1 cellular context compared by ENCODE assay signal in the genomic region with DNA sequence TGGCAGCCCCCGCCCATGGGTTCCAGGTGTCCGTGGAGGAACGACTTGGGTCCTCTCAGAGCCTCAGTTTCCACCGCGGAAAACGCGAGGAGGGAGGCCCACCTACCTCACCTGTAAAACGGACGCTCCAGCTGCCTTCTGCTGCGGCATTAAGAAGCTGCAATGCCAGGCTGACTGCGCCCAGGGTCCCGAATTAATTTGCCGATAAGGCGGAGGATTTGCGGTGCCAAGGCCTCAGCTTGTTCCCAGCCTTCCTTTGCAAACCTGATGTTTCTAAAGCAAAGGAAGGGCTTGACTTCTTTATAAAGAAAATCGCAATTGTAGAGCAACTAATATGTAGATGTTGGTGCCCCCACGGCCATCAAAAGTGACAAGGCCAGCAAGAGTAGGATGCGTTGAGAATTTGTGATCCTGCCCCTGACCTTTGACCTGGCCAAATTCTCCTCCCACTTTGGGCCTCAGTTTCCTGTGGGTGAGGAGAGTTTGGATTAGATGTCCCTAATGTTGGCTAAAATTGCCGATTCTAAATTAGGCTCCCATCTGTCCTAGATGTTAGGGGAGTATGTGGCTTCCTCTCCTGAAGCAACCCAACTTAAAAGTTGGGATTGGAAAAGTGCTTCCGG.
TF ChIP-seq lines count a peak whose summit lies in the region.

No MANE protein-coding gene starts in this region.

TF ChIP-seq in HCT116, 20 proteins besides CTCF, POLR2A, EP300 and RAD21 (continued from another document):
- no peak for TF ChIP-seq EGR1 (IDR thresholded peaks at IDR 0.05; ENCODE audit: low read depth)
- no peak for TF ChIP-seq ELF1 (IDR thresholded peaks at IDR 0.05; ENCODE audit: borderline replicate concordance, low read depth)
- TF ChIP-seq POLR2AphosphoS5 (IDR thresholded peaks at IDR 0.05; ENCODE audit: low read depth, low read length) = no peak
- TF ChIP-seq CEBPB (IDR thresholded peaks at IDR 0.05; ENCODE audit: low read depth) = no peak
- no peak for TF ChIP-seq FOSL1 (IDR thresholded peaks at IDR 0.05; ENCODE audit: low read depth)
- no peak for TF ChIP-seq ZNF274 (IDR thresholded peaks at IDR 0.05; ENCODE audit: low read depth, low read length)
- TF ChIP-seq, protein P1, sequence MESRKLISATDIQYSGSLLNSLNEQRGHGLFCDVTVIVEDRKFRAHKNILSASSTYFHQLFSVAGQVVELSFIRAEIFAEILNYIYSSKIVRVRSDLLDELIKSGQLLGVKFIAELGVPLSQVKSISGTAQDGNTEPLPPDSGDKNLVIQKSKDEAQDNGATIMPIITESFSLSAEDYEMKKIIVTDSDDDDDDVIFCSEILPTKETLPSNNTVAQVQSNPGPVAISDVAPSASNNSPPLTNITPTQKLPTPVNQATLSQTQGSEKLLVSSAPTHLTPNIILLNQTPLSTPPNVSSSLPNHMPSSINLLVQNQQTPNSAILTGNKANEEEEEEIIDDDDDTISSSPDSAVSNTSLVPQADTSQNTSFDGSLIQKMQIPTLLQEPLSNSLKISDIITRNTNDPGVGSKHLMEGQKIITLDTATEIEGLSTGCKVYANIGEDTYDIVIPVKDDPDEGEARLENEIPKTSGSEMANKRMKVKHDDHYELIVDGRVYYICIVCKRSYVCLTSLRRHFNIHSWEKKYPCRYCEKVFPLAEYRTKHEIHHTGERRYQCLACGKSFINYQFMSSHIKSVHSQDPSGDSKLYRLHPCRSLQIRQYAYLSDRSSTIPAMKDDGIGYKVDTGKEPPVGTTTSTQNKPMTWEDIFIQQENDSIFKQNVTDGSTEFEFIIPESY (IDR thresholded peaks at IDR 0.05; ENCODE audit: extremely low read depth, insufficient replicate concordance, low read length) = no peak
- no peak for TF ChIP-seq ZFX (IDR thresholded peaks at IDR 0.05)
- no peak for TF ChIP-seq EZH2phosphoT487 (IDR thresholded peaks at IDR 0.05; ENCODE audit: borderline replicate concordance)
- TF ChIP-seq SRF (IDR thresholded peaks at IDR 0.05; ENCODE audit: low read depth) = no peak
- TF ChIP-seq, protein P2, sequence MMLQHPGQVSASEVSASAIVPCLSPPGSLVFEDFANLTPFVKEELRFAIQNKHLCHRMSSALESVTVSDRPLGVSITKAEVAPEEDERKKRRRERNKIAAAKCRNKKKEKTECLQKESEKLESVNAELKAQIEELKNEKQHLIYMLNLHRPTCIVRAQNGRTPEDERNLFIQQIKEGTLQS (IDR thresholded peaks at IDR 0.05) = no peak
